14 cellular contexts compared by ENCODE assay signal in the genomic region with DNA sequence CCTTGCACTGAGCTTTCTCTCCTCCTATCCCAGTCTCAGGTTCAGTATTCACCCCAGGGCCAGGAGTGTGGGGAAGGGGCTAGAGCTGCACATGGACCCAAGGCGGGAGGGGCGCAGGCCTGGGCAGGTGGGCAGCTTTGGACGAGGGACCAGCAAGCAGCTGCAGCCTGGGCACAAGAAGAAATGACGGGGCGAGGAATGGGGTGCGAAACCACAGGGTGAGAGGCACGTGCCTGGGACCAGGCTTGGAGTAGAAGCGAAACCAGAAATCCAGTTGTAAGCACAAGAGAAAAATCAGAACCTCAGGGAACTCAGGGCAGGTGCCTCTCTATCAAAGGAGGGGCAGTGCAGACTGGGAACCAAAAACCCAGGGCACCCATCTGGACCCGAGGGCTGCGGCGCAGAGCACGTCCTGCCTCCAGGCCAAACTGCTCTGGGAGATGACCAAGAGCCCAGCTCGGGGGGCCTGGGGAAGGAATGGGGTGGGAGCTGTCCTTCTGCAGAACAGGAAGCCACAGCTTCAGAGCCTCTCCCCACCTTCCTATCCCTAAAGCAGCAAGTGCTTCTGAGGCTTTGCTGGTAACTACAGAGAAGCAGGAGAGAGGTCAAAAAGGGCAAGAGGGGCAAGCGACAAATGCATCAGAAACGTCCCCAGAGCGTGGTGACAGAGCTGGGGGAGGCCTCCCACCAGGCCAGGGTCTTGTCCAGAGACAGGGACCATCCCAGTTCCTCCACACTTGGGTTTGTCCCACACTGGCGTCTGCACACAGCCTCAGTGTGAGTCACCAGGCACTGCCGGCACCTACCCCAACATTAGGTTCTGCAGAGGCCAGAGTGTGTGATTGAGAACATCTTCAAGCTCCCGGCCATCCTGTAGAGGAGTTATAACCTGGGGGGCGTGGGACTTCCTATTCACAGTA. TPM values are rescaled to one million over a fixed set of nuclear protein-coding genes. Genes with fewer than 3 reads are reported as not detected.
"Had no signal": no experiment of that assay in that cellular context is flagged by ENCODE, and none has a peak within 500 bp of the region (broad histone marks: within the 10 kb centered on the region; RNA-seq: fewer than 3 reads in every experiment).

No MANE protein-coding gene starts in this region.

- H3K9me3 Mint-ChIP-seq: naive thymus-derived CD8-positive, alpha-beta T cell had no signal

- ATAC-seq: naive thymus-derived CD8-positive, alpha-beta T cell had no signal

- H3K9me3 ChIP-seq: psoas muscle, thyroid gland, vagina had no signal

- H3K27me3 ChIP-seq: cardiac muscle cell, thyroid gland, vagina had no signal

- H3K4me3 ChIP-seq: cardiac muscle cell, lung, psoas muscle, thyroid gland, vagina had no signal

- DNase-seq: activated CD4-positive, alpha-beta T cell treated with anti-CD3 and anti-CD28 coated beads, Interleukin-2, amount 50 U/mL, for 4 hours; activated T-cell treated with anti-CD3 and anti-CD28 coated beads, Interleukin-2, amount 50 U/mL, for 48 hours; cortex of kidney; effector CD8-positive, alpha-beta T cell; naive thymus-derived CD8-positive, alpha-beta T cell; stimulated activated CD4-positive, alpha-beta T cell treated with anti-CD3 and anti-CD28 coated beads, Interleukin-4, amount 100 ng/mL, for 1 hour; stimulated activated CD8-positive, alpha-beta memory T cell treated with anti-CD3 and anti-CD28 coated beads, Interleukin-4, amount 100 ng/mL, for 48 hours; T-helper 2 cell; thyroid gland had no signal

- H3K36me3 ChIP-seq: cardiac muscle cell, thyroid gland, vagina had no signal

- H3K4me1 ChIP-seq: thyroid gland, vagina had no signal

- H3K27ac ChIP-seq: cardiac muscle cell, psoas muscle, thyroid gland, vagina had no signal

- H3K36me3 Mint-ChIP-seq: naive thymus-derived CD8-positive, alpha-beta T cell had no signal

RNA-seq across cellular contexts. Expression of a gene that starts 18.3 kb away (rescaled TPM):
- total RNA-seq: cardiac muscle cell; mononuclear cell; naive thymus-derived CD8-positive, alpha-beta T cell had no signal
- polyA plus RNA-seq: cardiac muscle cell; naive thymus-derived CD8-positive, alpha-beta T cell had no signal

RNA-seq across cellular contexts. Expression of a gene that starts 28.2 kb away (rescaled TPM):
- total RNA-seq: cardiac muscle cell, thyroid gland, vagina had no signal
- polyA plus RNA-seq: cardiac muscle cell, psoas muscle had no signal
